In the genomic region with DNA sequence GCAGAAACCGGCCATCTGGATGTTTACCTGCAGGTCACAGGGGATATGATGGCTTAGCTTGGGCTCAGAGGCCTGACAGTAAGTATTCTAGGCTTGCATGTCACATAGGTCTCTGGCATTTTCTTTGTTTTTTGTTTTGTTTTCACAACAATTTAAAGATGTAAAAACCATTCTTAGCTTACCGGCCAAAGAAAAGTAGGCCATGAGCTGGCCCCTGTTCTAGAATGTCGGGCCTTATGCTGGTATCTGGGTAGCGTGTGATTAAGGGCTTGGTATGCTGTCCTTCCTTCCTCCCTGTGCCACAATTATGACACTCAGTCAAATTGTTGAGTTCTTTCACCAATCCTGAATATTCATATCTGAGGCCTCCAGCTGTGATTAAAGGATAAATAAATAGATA, we compare ENCODE assay signal across 37 cellular contexts. TPM values are rescaled to one million over a fixed set of nuclear protein-coding genes. Genes with fewer than 3 reads are reported as not detected.
"Had no signal": no experiment of that assay in that cellular context is flagged by ENCODE, and none has a peak within 500 bp of the region (broad histone marks: within the 10 kb centered on the region; RNA-seq: fewer than 3 reads in every experiment).

No MANE protein-coding gene starts in this region.

- H3K4me1 ChIP-seq: ascending aorta had no signal

- H3K36me3 ChIP-seq: ascending aorta, cardiac muscle cell had no signal

- DNase-seq: activated B cell treated with CpG ODN at 0.5 μM for 24 hours; activated CD4-positive, alpha-beta memory T cell treated with anti-CD3 and anti-CD28 coated beads for 36 hours; activated CD4-positive, alpha-beta T cell treated with anti-CD3 and anti-CD28 coated beads for 4 hours; activated CD4-positive, alpha-beta T cell treated with anti-CD3 and anti-CD28 coated beads, Interleukin-2, amount 10 ng/mL, durations not matched to agents 24 days and 14 days; activated CD4-positive, alpha-beta T cell treated with anti-CD3 and anti-CD28 coated beads, Interleukin-2, amount 50 U/mL, for 1 hour; activated CD4-positive, alpha-beta T cell treated with anti-CD3 and anti-CD28 coated beads, Interleukin-2, amount 50 U/mL, for 4 hours; activated CD4-positive, CD25-positive, alpha-beta regulatory T cell treated with anti-CD3 and anti-CD28 coated beads, Interleukin-2, amount 50 U/mL, for 72 hours; activated CD8-positive, alpha-beta memory T cell treated with anti-CD3 and anti-CD28 coated beads, Interleukin-2, amount 50 U/mL, for 4 hours; activated CD8-positive, alpha-beta T cell treated with anti-CD3 and anti-CD28 coated beads for 36 hours; activated effector memory CD4-positive, alpha-beta T cell treated with Interleukin-2 at 50 U/mL for 16 hours; activated gamma-delta T cell; activated naive CD4-positive, alpha-beta T cell treated with anti-CD3 and anti-CD28 coated beads, Interleukin-2, amount 10 ng/mL, durations not matched to agents 7 days and 5 days; activated naive CD4-positive, alpha-beta T cell treated with Interleukin-2 at 50 U/mL for 16 hours; activated naive CD8-positive, alpha-beta T cell treated with anti-CD3 and anti-CD28 coated beads, Interleukin-2, amount 10 ng/mL, durations not matched to agents 7 days and 5 days; activated naive CD8-positive, alpha-beta T cell treated with anti-CD3 and anti-CD28 coated beads, Interleukin-2, amount 50 U/mL, for 24 hours; activated T-cell treated with anti-CD3 and anti-CD28 coated beads for 4 hours; activated T-cell treated with anti-CD3 and anti-CD28 coated beads, Interleukin-2, amount 50 U/mL, for 24 hours; activated T-cell treated with anti-CD3 and anti-CD28 coated beads, Interleukin-2, amount 50 U/mL, for 48 hours; amygdala; anterior cingulate cortex; cerebellar nuclear complex; T-helper 1 cell; T-helper 2 cell; T-helper 9 cell had no signal

- H3K27me3 ChIP-seq: ascending aorta, cardiac muscle cell had no signal

- H3K4me3 Mint-ChIP-seq: activated B cell treated with CpG ODN at 0.5 μM for 24 hours; activated CD4-positive, alpha-beta memory T cell treated with anti-CD3 and anti-CD28 coated beads for 36 hours; activated CD4-positive, alpha-beta T cell treated with anti-CD3 and anti-CD28 coated beads, Interleukin-2, amount 10 ng/mL, durations not matched to agents 24 days and 14 days; activated CD8-positive, alpha-beta T cell treated with anti-CD3 and anti-CD28 coated beads for 36 hours; activated naive CD4-positive, alpha-beta T cell treated with anti-CD3 and anti-CD28 coated beads, Interleukin-2, amount 10 ng/mL, durations not matched to agents 7 days and 5 days; activated naive CD4-positive, alpha-beta T cell treated with anti-CD3 and anti-CD28 coated beads, Interleukin-2, amount 50 U/mL, for 24 hours; activated naive CD8-positive, alpha-beta T cell; activated naive CD8-positive, alpha-beta T cell treated with anti-CD3 and anti-CD28 coated beads, Interleukin-2, amount 10 ng/mL, durations not matched to agents 7 days and 5 days; activated naive CD8-positive, alpha-beta T cell treated with anti-CD3 and anti-CD28 coated beads, Interleukin-2, amount 50 U/mL, for 24 hours; activated T-cell treated with anti-CD3 and anti-CD28 coated beads, Interleukin-2, amount 50 U/mL, for 24 hours; brain; central memory CD8-positive, alpha-beta T cell; T-helper 1 cell treated with Interleukin-12 subunit alpha and Interleukin-12 subunit beta and Interleukin-4 antibody, amounts not matched to agents 30 μg/mL and 1 μg/mL, for 36 hours; T-helper 2 cell treated with Interferon-gamma antibody and Interleukin-4, amounts not matched to agents 5 μg/mL and 100 μg/mL, for 36 hours had no signal

- H3K4me1 Mint-ChIP-seq: activated B cell treated with CpG ODN at 0.5 μM for 24 hours; activated CD4-positive, alpha-beta T cell treated with anti-CD3 and anti-CD28 coated beads, Interleukin-2, amount 10 ng/mL, durations not matched to agents 24 days and 14 days; activated naive CD4-positive, alpha-beta T cell treated with anti-CD3 and anti-CD28 coated beads, Interleukin-2, amount 10 ng/mL, durations not matched to agents 7 days and 5 days; activated naive CD4-positive, alpha-beta T cell treated with anti-CD3 and anti-CD28 coated beads, Interleukin-2, amount 50 U/mL, for 24 hours; activated naive CD8-positive, alpha-beta T cell treated with anti-CD3 and anti-CD28 coated beads, Interleukin-2, amount 10 ng/mL, durations not matched to agents 7 days and 5 days; activated naive CD8-positive, alpha-beta T cell treated with anti-CD3 and anti-CD28 coated beads, Interleukin-2, amount 50 U/mL, for 24 hours; central memory CD8-positive, alpha-beta T cell had no signal

- H3K27ac ChIP-seq: ascending aorta, cardiac muscle cell, VCaP had no signal

- H3K27ac Mint-ChIP-seq: activated B cell treated with CpG ODN at 0.5 μM for 24 hours; activated CD4-positive, alpha-beta memory T cell treated with anti-CD3 and anti-CD28 coated beads for 36 hours; activated CD4-positive, alpha-beta T cell treated with anti-CD3 and anti-CD28 coated beads, Interleukin-2, amount 10 ng/mL, durations not matched to agents 24 days and 14 days; activated CD8-positive, alpha-beta T cell treated with anti-CD3 and anti-CD28 coated beads for 36 hours; activated naive CD4-positive, alpha-beta T cell treated with anti-CD3 and anti-CD28 coated beads, Interleukin-2, amount 10 ng/mL, durations not matched to agents 7 days and 5 days; activated naive CD4-positive, alpha-beta T cell treated with anti-CD3 and anti-CD28 coated beads, Interleukin-2, amount 50 U/mL, for 24 hours; activated naive CD8-positive, alpha-beta T cell; activated naive CD8-positive, alpha-beta T cell treated with anti-CD3 and anti-CD28 coated beads, Interleukin-2, amount 10 ng/mL, durations not matched to agents 7 days and 5 days; activated naive CD8-positive, alpha-beta T cell treated with anti-CD3 and anti-CD28 coated beads, Interleukin-2, amount 50 U/mL, for 24 hours; activated T-cell treated with anti-CD3 and anti-CD28 coated beads, Interleukin-2, amount 50 U/mL, for 24 hours; activated T-helper 2 cell treated with anti-CD3 and anti-CD28 coated beads, Interferon-gamma antibody, Interleukin-2, Interleukin-4, amounts not matched to agents 10 μg/mL and 5 μg/mL and 100 μg/mL, durations not matched to agents 14 hours and 24 hours and 36 hours; T-helper 1 cell treated with Interleukin-12 subunit alpha and Interleukin-12 subunit beta and Interleukin-4 antibody, amounts not matched to agents 30 μg/mL and 1 μg/mL, for 36 hours; T-helper 2 cell treated with Interferon-gamma antibody and Interleukin-4, amounts not matched to agents 5 μg/mL and 100 μg/mL, for 36 hours had no signal

- H3K4me3 ChIP-seq: ascending aorta, cardiac muscle cell had no signal

- H3K9me3 Mint-ChIP-seq: activated B cell treated with CpG ODN at 0.5 μM for 24 hours; activated CD4-positive, alpha-beta memory T cell treated with anti-CD3 and anti-CD28 coated beads for 36 hours; activated CD4-positive, alpha-beta T cell treated with anti-CD3 and anti-CD28 coated beads, Interleukin-2, amount 10 ng/mL, durations not matched to agents 24 days and 14 days; activated CD8-positive, alpha-beta T cell treated with anti-CD3 and anti-CD28 coated beads for 36 hours; activated naive CD4-positive, alpha-beta T cell treated with anti-CD3 and anti-CD28 coated beads, Interleukin-2, amount 10 ng/mL, durations not matched to agents 7 days and 5 days; activated naive CD8-positive, alpha-beta T cell treated with anti-CD3 and anti-CD28 coated beads, Interleukin-2, amount 50 U/mL, for 24 hours; activated T-cell treated with anti-CD3 and anti-CD28 coated beads, Interleukin-2, amount 50 U/mL, for 24 hours; activated T-helper 2 cell treated with anti-CD3 and anti-CD28 coated beads, Interferon-gamma antibody, Interleukin-2, Interleukin-4, amounts not matched to agents 10 μg/mL and 5 μg/mL and 100 μg/mL, durations not matched to agents 14 hours and 24 hours and 36 hours; central memory CD8-positive, alpha-beta T cell; T-helper 1 cell treated with Interleukin-12 subunit alpha and Interleukin-12 subunit beta and Interleukin-4 antibody, amounts not matched to agents 30 μg/mL and 1 μg/mL, for 36 hours; T-helper 2 cell treated with Interferon-gamma antibody and Interleukin-4, amounts not matched to agents 5 μg/mL and 100 μg/mL, for 36 hours had no signal

- H3K36me3 Mint-ChIP-seq: activated CD4-positive, alpha-beta memory T cell treated with anti-CD3 and anti-CD28 coated beads for 36 hours; activated naive CD4-positive, alpha-beta T cell treated with anti-CD3 and anti-CD28 coated beads, Interleukin-2, amount 10 ng/mL, durations not matched to agents 7 days and 5 days; activated naive CD4-positive, alpha-beta T cell treated with anti-CD3 and anti-CD28 coated beads, Interleukin-2, amount 50 U/mL, for 24 hours; activated naive CD8-positive, alpha-beta T cell; activated naive CD8-positive, alpha-beta T cell treated with anti-CD3 and anti-CD28 coated beads, Interleukin-2, amount 10 ng/mL, durations not matched to agents 7 days and 5 days; brain had no signal

- H3K27me3 Mint-ChIP-seq: activated B cell treated with CpG ODN at 0.5 μM for 24 hours; activated CD4-positive, alpha-beta T cell treated with anti-CD3 and anti-CD28 coated beads, Interleukin-2, amount 10 ng/mL, durations not matched to agents 24 days and 14 days; activated CD8-positive, alpha-beta T cell treated with anti-CD3 and anti-CD28 coated beads for 36 hours; activated naive CD4-positive, alpha-beta T cell treated with anti-CD3 and anti-CD28 coated beads, Interleukin-2, amount 10 ng/mL, durations not matched to agents 7 days and 5 days; activated naive CD8-positive, alpha-beta T cell; activated naive CD8-positive, alpha-beta T cell treated with anti-CD3 and anti-CD28 coated beads, Interleukin-2, amount 10 ng/mL, durations not matched to agents 7 days and 5 days; activated naive CD8-positive, alpha-beta T cell treated with anti-CD3 and anti-CD28 coated beads, Interleukin-2, amount 50 U/mL, for 24 hours had no signal

- H3K9me3 ChIP-seq: ascending aorta had no signal

RNA-seq across cellular contexts. Expression of a gene that starts 40.2 kb away (rescaled TPM):
- total RNA-seq: activated B cell treated with CpG ODN at 0.5 μM for 24 hours; activated CD4-positive, alpha-beta memory T cell treated with anti-CD3 and anti-CD28 coated beads for 36 hours; activated CD4-positive, alpha-beta T cell treated with anti-CD3 and anti-CD28 coated beads, Interleukin-2, amount 10 ng/mL, durations not matched to agents 24 days and 14 days; activated CD8-positive, alpha-beta memory T cell treated with anti-CD3 and anti-CD28 coated beads for 36 hours; activated CD8-positive, alpha-beta T cell treated with anti-CD3 and anti-CD28 coated beads for 36 hours; activated naive CD8-positive, alpha-beta T cell treated with anti-CD3 and anti-CD28 coated beads, Interleukin-2, amount 10 ng/mL, durations not matched to agents 7 days and 5 days; activated T-helper 2 cell treated with anti-CD3 and anti-CD28 coated beads, Interferon-gamma antibody, Interleukin-2, Interleukin-4, amounts not matched to agents 10 μg/mL and 5 μg/mL and 100 μg/mL, durations not matched to agents 14 hours and 24 hours and 36 hours; ascending aorta; bronchial epithelial cell; cardiac muscle cell had no signal
- polyA plus RNA-seq: adipose tissue, cardiac muscle cell had no signal

RNA-seq across cellular contexts. Expression of a gene that starts 58.8 kb away (rescaled TPM):
- total RNA-seq: activated B cell treated with CpG ODN at 0.5 μM for 24 hours; activated CD4-positive, alpha-beta memory T cell treated with anti-CD3 and anti-CD28 coated beads for 36 hours; activated CD4-positive, alpha-beta T cell treated with anti-CD3 and anti-CD28 coated beads, Interleukin-2, amount 10 ng/mL, durations not matched to agents 24 days and 14 days; activated CD8-positive, alpha-beta memory T cell treated with anti-CD3 and anti-CD28 coated beads for 36 hours; activated CD8-positive, alpha-beta T cell treated with anti-CD3 and anti-CD28 coated beads for 36 hours; activated naive CD8-positive, alpha-beta T cell treated with anti-CD3 and anti-CD28 coated beads, Interleukin-2, amount 10 ng/mL, durations not matched to agents 7 days and 5 days; activated T-helper 2 cell treated with anti-CD3 and anti-CD28 coated beads, Interferon-gamma antibody, Interleukin-2, Interleukin-4, amounts not matched to agents 10 μg/mL and 5 μg/mL and 100 μg/mL, durations not matched to agents 14 hours and 24 hours and 36 hours; ascending aorta; bronchial epithelial cell; cardiac muscle cell had no signal
- polyA plus RNA-seq: cardiac muscle cell had no signal
